ENCODE assay signal across 9 cellular contexts in the genomic region with DNA sequence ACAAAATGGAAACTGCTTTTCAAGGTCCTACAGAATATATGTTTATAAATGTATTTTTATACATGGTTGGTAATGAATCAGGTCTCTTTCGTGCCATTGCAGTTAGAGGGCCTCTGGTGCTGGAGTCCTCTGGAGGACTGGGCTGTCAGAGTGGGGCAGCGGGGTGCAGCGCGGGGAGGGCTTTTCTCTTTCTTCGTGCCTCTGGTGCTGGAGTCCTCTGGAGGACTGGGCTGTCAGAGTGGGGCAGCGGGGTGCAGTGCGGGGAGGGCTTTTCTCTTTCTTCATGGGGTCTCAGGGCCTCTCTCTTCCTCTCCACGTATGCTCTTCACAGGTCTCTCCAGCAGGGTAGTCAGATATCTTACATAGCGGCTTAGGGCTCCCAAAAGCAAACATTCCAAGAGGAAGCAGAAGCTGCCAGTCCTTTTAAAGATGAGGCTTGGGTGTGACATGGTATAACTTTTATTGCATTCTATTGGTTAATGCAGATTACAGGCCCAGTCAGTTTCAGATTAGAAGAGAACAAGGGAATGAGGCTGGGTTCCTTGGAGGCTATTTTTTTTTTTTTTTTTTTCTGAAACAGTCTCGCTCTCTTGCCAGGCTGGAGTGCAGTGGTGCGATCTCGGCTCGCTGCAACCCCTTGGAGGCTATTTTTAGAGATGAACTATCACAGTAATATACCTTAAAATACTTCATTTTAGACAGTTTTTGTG. TPM values are rescaled to one million over a fixed set of nuclear protein-coding genes. Genes with fewer than 3 reads are reported as not detected.
DNase-seq lines count a peak whose midpoint lies in the region; ATAC-seq and TF ChIP-seq lines count a peak whose summit lies in the region.
"Had no signal": no experiment of that assay in that cellular context is flagged by ENCODE, and none has a peak within 500 bp of the region (broad histone marks: within the 10 kb centered on the region; RNA-seq: fewer than 3 reads in every experiment).

No MANE protein-coding gene starts in this region.

- WGBS in SK-N-SH (ENCODE audit: low lambda C conversion rate), result 79% methylated on average over 13 of the region's 13 CpGs

- peak overlapping the region; percentile 47 for H3K9ac ChIP-seq in SK-N-SH

- CTCF ChIA-PET in SK-N-SH (lab: Yijun Ruan, JAX), result interaction anchor here (0.7 kb wide), 1 partner anchor 21 kb away, joined by 3 read pairs; no protein-coding TSS in a partner anchor

- no peak for DNase-seq in SK-N-SH
- no peak for DNase-seq in left cardiac atrium
- no peak for DNase-seq in effector memory CD4-positive, alpha-beta T cell
- DNase-seq in 8988T, result no peak
- no peak for DNase-seq in SW480 (ENCODE audit: low spot score)
- DNase-seq: NCI-H1694 treated with DMSO at 0.1 percent for 48 hours, stomach had no signal

- H3K4me1 ChIP-seq in SK-N-SH (ENCODE audit: control insufficient read depth in 1 of 2, insufficient read depth in 2 of 2, low read depth in 1 of 2, low read length in 1 of 2), result peaks cover 24 to 38% of the 10 kb centered on the region in 2 experiments
- H3K4me1 ChIP-seq in effector memory CD4-positive, alpha-beta T cell (ENCODE audit: control insufficient read depth, insufficient read depth, low read length, poor library complexity, severe bottlenecking), result no peaks in the 10 kb centered on the region

- TF ChIP-seq CTCF in SK-N-SH (IDR thresholded peaks at IDR 0.05), result no peak; the same call in 1 of the 2 replicates

- no peaks in the 10 kb centered on the region for H3K27me3 ChIP-seq in SK-N-SH (ENCODE audit: insufficient read depth)
- H3K27me3 ChIP-seq in effector memory CD4-positive, alpha-beta T cell (replicated peaks; ENCODE audit: control insufficient read depth, insufficient read depth, low read length, poor library complexity, severe bottlenecking), result no peaks in the 10 kb centered on the region
- H3K27me3 ChIP-seq: stomach had no signal

- H3K9me2 ChIP-seq in SK-N-SH, result no peaks in the 10 kb centered on the region

- peaks cover 67% of the 10 kb centered on the region for H3K79me2 ChIP-seq in SK-N-SH (ENCODE audit: insufficient read depth)

- H3K4me2 ChIP-seq in SK-N-SH, result peak overlapping the region; percentile 79

- H3F3A ChIP-seq in SK-N-SH (replicated peaks; ENCODE audit: insufficient read depth), result peaks cover 66% of the 10 kb centered on the region

- H4K20me1 ChIP-seq in SK-N-SH (ENCODE audit: insufficient read depth), result no peaks in the 10 kb centered on the region

- no peaks in the 10 kb centered on the region for H3K9me3 ChIP-seq in SK-N-SH
- no peaks in the 10 kb centered on the region for H3K9me3 ChIP-seq in effector memory CD4-positive, alpha-beta T cell (ENCODE audit: control insufficient read depth, low read length)
- H3K9me3 ChIP-seq: stomach had no signal

- H3K36me3 ChIP-seq in SK-N-SH (replicated peaks in 1 of 2; ENCODE audit: control insufficient read depth in 1 of 2, insufficient read depth in 2 of 2, low read length in 1 of 2), result peaks cover 9 to 18% of the 10 kb centered on the region in 2 experiments
- peaks cover 14% of the 10 kb centered on the region for H3K36me3 ChIP-seq in effector memory CD4-positive, alpha-beta T cell (ENCODE audit: control insufficient read depth, insufficient read depth, low read length)

- H3K27ac ChIP-seq in SK-N-SH (ENCODE audit: low read depth in 2 of 2, low read length in 1 of 2), result peak overlapping the region; percentile 83 to 95
- H3K27ac ChIP-seq in temporal lobe (ENCODE audit: low read depth, low read length), result peak overlapping the region; percentile 82
- no peak overlapping the region for H3K27ac ChIP-seq in effector memory CD4-positive, alpha-beta T cell (ENCODE audit: insufficient read depth, low read length, poor library complexity, severe bottlenecking)

- intact Hi-C loops in left cardiac atrium (cut with DNase I), result no loop called here

- ATAC-seq in HG02759 (IDR thresholded peaks at IDR 0.05; ENCODE audit: unreplicated experiment), result peak; percentile 29
- peak; percentile 33 to 50 for ATAC-seq in left cardiac atrium

- POLR2A ChIA-PET in SK-N-SH (lab: Yijun Ruan, JAX), result no interaction called here

- TF ChIP-seq EP300 in SK-N-SH (IDR thresholded peaks at IDR 0.05; ENCODE audit: borderline replicate concordance in 1 of 2, low read depth in 1 of 2, low read length in 1 of 2), result no peak

- TF ChIP-seq RAD21 in SK-N-SH (IDR thresholded peaks at IDR 0.05; ENCODE audit: low read length), result no peak

- H3K4me3 ChIP-seq in SK-N-SH (ENCODE audit: low read depth in 2 of 2, low read length in 1 of 2), result peak overlapping the region in 1 of 2 experiments; percentile 40; a peak in 1 of 4 replicates
- H3K4me3 ChIP-seq in effector memory CD4-positive, alpha-beta T cell (ENCODE audit: insufficient read depth, low read depth, low read length, poor library complexity, severe bottlenecking), result no peak overlapping the region
- H3K4me3 ChIP-seq: stomach had no signal

- H2AFZ ChIP-seq in SK-N-SH (ENCODE audit: low read depth), result no peak overlapping the region

TF ChIP-seq in SK-N-SH, 30 proteins besides CTCF, POLR2A, EP300 and RAD21:
- TF ChIP-seq EZH2phosphoT487 (IDR thresholded peaks at IDR 0.05; ENCODE audit: borderline replicate concordance, low read depth), result no peak
- TF ChIP-seq JUND (IDR thresholded peaks at IDR 0.05), result no peak
TF ChIP-seq in SK-N-SH: peak in this region for 0.

RNA-seq across cellular contexts. Expression of a gene that starts 13.1 kb away (rescaled TPM):
- 22.7 and 26.7 TPM in 2 replicates for polyA plus RNA-seq in SK-N-SH (2012; rRNA removed)
- 31.4 and 34.9 TPM in 2 replicates for polyA plus RNA-seq in SK-N-SH (2012; cell fraction: cytosol; rRNA removed)
- polyA plus RNA-seq in SK-N-SH (2012; cell fraction: nucleus; rRNA removed), result 39.2 and 50.7 TPM in 2 replicates
- total RNA-seq in left cardiac atrium (10 to 100 TPM; 22.5 to 23.8 TPM), temporal lobe (66.1 TPM)

RNA-seq across cellular contexts. Expression of a gene that starts 13.8 kb away (rescaled TPM):
- polyA plus RNA-seq in SK-N-SH (2012; rRNA removed), result 67.2 and 76.6 TPM in 2 replicates
- polyA plus RNA-seq in SK-N-SH (2012; cell fraction: cytosol; rRNA removed), result 64.6 and 69.6 TPM in 2 replicates
- 100 and 203 TPM in 2 replicates for polyA plus RNA-seq in SK-N-SH (2012; cell fraction: nucleus; rRNA removed)
- total RNA-seq in left cardiac atrium (10 to 100 TPM; 40.7 to 40.8 TPM), temporal lobe (459 TPM)

Comparison
In these comparisons a context has a peak if more than half of its experiments do, and no peak if none do; other contexts are left out.
1. RNA of a gene that starts 13.8 kb away (total RNA-seq): 459 TPM in temporal lobe (single experiment); 40.7 to 40.8 TPM in left cardiac atrium; every median in the first group is over 10 times any median in the second.